9 cellular contexts compared by ENCODE assay signal in the genomic region with DNA sequence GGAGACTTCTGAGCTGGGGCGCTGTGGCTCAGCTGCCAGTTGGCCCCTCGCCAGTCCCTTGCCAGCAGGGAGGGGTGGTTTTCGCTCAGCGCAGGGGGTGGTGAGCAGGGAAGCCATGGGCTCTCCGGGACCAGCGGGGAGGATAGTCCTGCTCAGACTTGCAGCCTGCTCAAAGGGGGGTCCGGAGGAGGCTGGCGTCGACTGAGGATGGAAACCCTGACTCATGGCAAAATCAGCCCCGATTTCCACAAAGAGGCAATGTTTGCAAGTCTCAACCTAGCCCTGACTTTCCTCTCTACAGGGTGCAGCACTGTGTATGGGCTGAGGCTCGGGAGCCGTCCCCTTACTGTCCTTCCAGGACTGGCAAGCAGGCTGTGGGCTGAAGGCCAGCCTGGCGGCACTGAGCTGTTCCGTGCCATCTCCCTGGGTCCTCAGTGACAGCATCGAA. TPM values are rescaled to one million over a fixed set of nuclear protein-coding genes. Genes with fewer than 3 reads are reported as not detected.
DNase-seq lines count a peak whose midpoint lies in the region; ATAC-seq, FAIRE-seq and TF ChIP-seq lines count a peak whose summit lies in the region.
"Had no signal": no experiment of that assay in that cellular context is flagged by ENCODE, and none has a peak within 500 bp of the region (broad histone marks: within the 10 kb centered on the region; RNA-seq: fewer than 3 reads in every experiment).

No MANE protein-coding gene starts in this region.

- H3K27me3 ChIP-seq in bronchial epithelial cell (ENCODE audit: control insufficient read depth, insufficient read depth, low read length) (no peaks in the 10 kb centered on the region), spleen (replicated peaks in 1 of 7) (peaks cover 0 to 37% (median 0%) of the 10 kb centered on the region in 7 donors)

- whole genome bisulfite sequencing in spleen, 5 donors, result 67 to 79% (median 72%) methylated on average over 13 to 15 of the region's 15 CpGs

- peak; percentile 88 for FAIRE-seq in bronchial epithelial cell (lab: Jason Lieb, UNC)

- intact Hi-C loops in mucosa of descending colon (cut with DNase I, micrococcal nuclease) (no loop called here), spleen (cut with DNase I; ENCODE audit: low total_unique reads) (no loop called here)

- H3K9me3 ChIP-seq in mucosa of descending colon (no peaks in the 10 kb centered on the region), spleen (no peaks in the 10 kb centered on the region)

- H3K4me3 ChIP-seq in bronchial epithelial cell (ENCODE audit: low read depth, low read length) (no peak overlapping the region), mucosa of descending colon (no peak overlapping the region), spleen (no peak overlapping the region)

- H3K4me1 ChIP-seq in mucosa of descending colon (ENCODE audit: low read depth), result peaks cover 2% of the 10 kb centered on the region
- H3K4me1 ChIP-seq in spleen, result peaks cover 0 to 4% (median 0%) of the 10 kb centered on the region in 6 donors

- DNase-seq in A172 (ENCODE audit: low spot score) (peak; percentile 83), NCI-H1105 (lab: John Stamatoyannopoulos, UW) (peak; percentile 88), bronchial epithelial cell (ENCODE audit: low read depth) (peak; percentile 99), mucosa of descending colon (peak; percentile 30 to 74 (median 55)), spleen (no peak)
- DNase-seq: CD4-positive, CD25-positive, alpha-beta regulatory T cell had no signal

- peak overlapping the region in 2 of 8 donors; percentile 14 to 18 for H3K27ac ChIP-seq in spleen

- ATAC-seq in mucosa of descending colon, result peak; percentile 36
- ATAC-seq in HG03139 (IDR thresholded peaks at IDR 0.05; ENCODE audit: unreplicated experiment), result no peak
- ATAC-seq in GM18909 (IDR thresholded peaks at IDR 0.05; ENCODE audit: poor library complexity, unreplicated experiment), result no peak
- no peak for ATAC-seq in GM21737 (IDR thresholded peaks at IDR 0.05; ENCODE audit: unreplicated experiment)

- peak; percentile 18 for TF ChIP-seq CTCF in bronchial epithelial cell (IDR thresholded peaks at IDR 0.05; ENCODE audit: insufficient read depth, low read length, severe bottlenecking)
- TF ChIP-seq CTCF in mucosa of descending colon (IDR thresholded peaks at IDR 0.05), result no peak
- TF ChIP-seq CTCF in spleen (IDR thresholded peaks at IDR 0.05 in 8 of 11, conservative IDR thresholded peaks at IDR 0.05 in 3 of 11), result no peak

- no peak for TF ChIP-seq POLR2A in spleen (IDR thresholded peaks at IDR 0.05)

- H3K36me3 ChIP-seq in bronchial epithelial cell (ENCODE audit: control insufficient read depth, insufficient read depth, low read length) (no peaks in the 10 kb centered on the region), mucosa of descending colon (ENCODE audit: low read depth) (no peaks in the 10 kb centered on the region), spleen (no peaks in the 10 kb centered on the region)

RNA-seq across cellular contexts. Expression of a gene that starts 35.1 kb away (rescaled TPM):
- 58.8 and 59.6 TPM in 2 replicates for total RNA-seq in A172 (2014; rRNA removed; shearing (Covaris generic))
- total RNA-seq in bronchial epithelial cell (18.2 and 25.2 TPM in 2 replicates), mucosa of descending colon (100 to 1,000 TPM in 1 of 3 donors, 10 to 100 TPM in 2; 34.1 to 198 (median 88.3) TPM), spleen (10 to 100 TPM in 5 of 7 donors, 1 to 10 TPM in 2; 5.2 to 20.3 (median 13.5) TPM)
- polyA plus RNA-seq in spleen, result 10 to 100 TPM in 1 of 3 donors, 1 to 10 TPM in 2; 1.9 to 10.4 (median 6.1) TPM
- polyA plus RNA-seq: CD4-positive, CD25-positive, alpha-beta regulatory T cell had no signal
